ENCODE assay signal across 1 cellular context in genomic region chr3:137642305-137642704, GRCh38.
TF ChIP-seq lines count a peak whose summit lies in the region.

No MANE protein-coding gene starts in this region.

TF ChIP-seq in GM23338, 12 proteins besides CTCF, POLR2A, EP300 and RAD21:
- no peak for TF ChIP-seq ZNF462 (CRISPR knock-in tag; IDR thresholded peaks at IDR 0.05)
- no peak for TF ChIP-seq ETS1 (IDR thresholded peaks at IDR 0.05)
- no peak for TF ChIP-seq JUNB (IDR thresholded peaks at IDR 0.05; ENCODE audit: unreplicated experiment)
- no peak for TF ChIP-seq EZH2 (IDR thresholded peaks at IDR 0.05; ENCODE audit: low read depth, unreplicated experiment)
- TF ChIP-seq CREB1 (CRISPR knock-in tag; IDR thresholded peaks at IDR 0.05; ENCODE audit: low read depth), result no peak
- no peak for TF ChIP-seq ZNF114 (CRISPR knock-in tag; IDR thresholded peaks at IDR 0.05)
- no peak for TF ChIP-seq ZNF331 (CRISPR knock-in tag; IDR thresholded peaks at IDR 0.05; ENCODE audit: low read depth)
- no peak for TF ChIP-seq POLR2AphosphoS5 (IDR thresholded peaks at IDR 0.05; ENCODE audit: low read depth)
- no peak for TF ChIP-seq STAT1 (IDR thresholded peaks at IDR 0.05; ENCODE audit: unreplicated experiment)
- no peak for TF ChIP-seq REST (IDR thresholded peaks at IDR 0.05; ENCODE audit: unreplicated experiment)
